Comparison of ENCODE assay signal across 11 cellular contexts in genomic region chr2:203871371-203871983, GRCh38. TPM values are rescaled to one million over a fixed set of nuclear protein-coding genes. Genes with fewer than 3 reads are reported as not detected.
DNase-seq lines count a peak whose midpoint lies in the region; ATAC-seq and TF ChIP-seq lines count a peak whose summit lies in the region.
"Had no signal": no experiment of that assay in that cellular context is flagged by ENCODE, and none has a peak within 500 bp of the region (broad histone marks: within the 10 kb centered on the region; RNA-seq: fewer than 3 reads in every experiment).

No MANE protein-coding gene starts in this region.

- peak; percentile 39 to 50 for ATAC-seq in activated CD4-positive, CD25-positive, alpha-beta regulatory T cell treated with anti-CD3 and anti-CD28 coated beads, Interleukin-2, amount 50 U/mL, for 24 hours
- peak; percentile 96 for ATAC-seq in GM21717 (IDR thresholded peaks at IDR 0.05; ENCODE audit: unreplicated experiment)
- peak; percentile 89 for ATAC-seq in HG03575 (IDR thresholded peaks at IDR 0.05; ENCODE audit: extremely low read depth, insufficient number of reproducible peaks, low FRiP score, unreplicated experiment)

- no peak overlapping the region for H3K4me2 ChIP-seq in osteoblast (ENCODE audit: insufficient read depth, low read length)

- no peaks in the 10 kb centered on the region for H3K79me2 ChIP-seq in osteoblast (ENCODE audit: insufficient read depth, low read length)

- no peak for TF ChIP-seq CTCF in osteoblast (IDR thresholded peaks at IDR 0.05; ENCODE audit: extremely low read depth, low read depth, low read length)

- H3K9me3 ChIP-seq in osteoblast (ENCODE audit: low read depth, low read length), result no peaks in the 10 kb centered on the region
- H3K9me3 ChIP-seq: vagina had no signal

- H3K4me1 ChIP-seq in osteoblast (ENCODE audit: insufficient read depth, low read length), result no peaks in the 10 kb centered on the region
- H3K4me1 ChIP-seq: vagina had no signal

- no peak overlapping the region for H2AFZ ChIP-seq in osteoblast (ENCODE audit: low read length)

- no peak overlapping the region for H3K4me3 ChIP-seq in osteoblast (ENCODE audit: insufficient read depth, low read length)
- H3K4me3 ChIP-seq: vagina had no signal

- DNase-seq in activated CD4-positive, CD25-positive, alpha-beta regulatory T cell treated with anti-CD3 and anti-CD28 coated beads, Interleukin-2, amount 50 U/mL, for 72 hours, result no peak
- peak; percentile 29 for DNase-seq in myocyte (ENCODE audit: low read depth)
- DNase-seq in osteoblast (ENCODE audit: insufficient read length, low spot score, missing footprints), result no peak
- DNase-seq in NCI-H510A (lab: John Stamatoyannopoulos, UW), result no peak
- no peak for DNase-seq in globus pallidus (ENCODE audit: low spot score)

- no peaks in the 10 kb centered on the region for H4K20me1 ChIP-seq in osteoblast (ENCODE audit: insufficient read depth, low read length)

- H3K36me3 ChIP-seq in osteoblast (ENCODE audit: insufficient read depth, low read length), result no peaks in the 10 kb centered on the region
- H3K36me3 ChIP-seq: vagina had no signal

- peaks cover 37% of the 10 kb centered on the region for H3K27me3 ChIP-seq in osteoblast (ENCODE audit: insufficient read depth, low read length)
- H3K27me3 ChIP-seq: vagina had no signal

- no peak overlapping the region for H3K27ac ChIP-seq in osteoblast (ENCODE audit: low read depth, low read length)
- H3K27ac ChIP-seq: vagina, VCaP had no signal

RNA-seq across cellular contexts. Expression of gene CTLA4, which starts 3.9 kb away (rescaled TPM):
- total RNA-seq in myocyte, result not detected in 2 replicates
- 1.5 TPM for polyA plus RNA-seq in myocyte (2012)
- total RNA-seq in osteoblast, result under 0.01 TPM in 1 of 2 replicates, not detected in the other
- total RNA-seq: renal cortical epithelial cell had no signal

Comparison
In these comparisons a context has a peak if more than half of its experiments do, and no peak if none do; other contexts are left out.
1. ATAC-seq: peak in every context shown above with its lines; median percentile 96 in GM21717; 89 in HG03575; 44 in activated CD4-positive, CD25-positive, alpha-beta regulatory T cell treated with anti-CD3 and anti-CD28 coated beads, Interleukin-2, amount 50 U/mL, for 24 hours.